Comparison of ENCODE assay signal across 1 cellular context in the genomic region with DNA sequence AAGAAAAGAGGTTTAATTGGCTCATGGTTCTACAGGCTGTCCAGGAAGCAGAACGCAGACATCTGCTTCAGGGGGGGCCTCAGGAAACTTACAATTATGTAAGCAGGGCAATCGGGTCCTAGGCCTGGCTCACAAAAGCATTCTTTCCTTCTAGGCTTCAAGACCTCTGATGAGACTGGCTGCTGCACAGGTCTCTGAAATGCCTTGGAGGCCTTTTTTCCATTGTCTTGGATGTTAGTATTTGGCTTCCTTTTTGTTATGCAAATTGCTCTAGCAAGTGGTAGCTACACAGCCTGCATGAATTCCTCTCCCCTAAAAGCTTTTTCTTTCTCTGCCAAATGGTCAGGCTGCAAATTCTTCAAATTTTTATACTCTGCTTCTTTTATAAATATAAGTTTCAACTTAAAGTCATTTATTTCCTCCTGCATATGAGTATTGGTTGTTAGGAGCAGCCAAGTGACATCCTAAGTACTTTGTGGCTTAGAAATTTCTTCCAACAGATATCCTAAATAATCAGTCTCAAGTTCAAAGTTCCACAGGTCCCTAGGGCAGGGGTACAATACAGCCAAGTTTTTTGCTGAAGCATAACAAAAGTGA.
TF ChIP-seq lines count a peak whose summit lies in the region.

No MANE protein-coding gene starts in this region.

TF ChIP-seq in H1, 55 proteins besides CTCF, POLR2A, EP300 and RAD21:
- TF ChIP-seq ASH2L (IDR thresholded peaks at IDR 0.05; ENCODE audit: low read length) (no peak), SRF (IDR thresholded peaks at IDR 0.05; ENCODE audit: low read depth, low read length) (no peak), CHD7 (IDR thresholded peaks at IDR 0.05; ENCODE audit: insufficient replicate concordance, low read length) (peak; percentile 96), KDM4A (IDR thresholded peaks at IDR 0.05; ENCODE audit: low read depth, low read length, severe bottlenecking) (no peak), CEBPB (IDR thresholded peaks at IDR 0.05; ENCODE audit: low read depth, low read length) (no peak), CBX5 (IDR thresholded peaks at IDR 0.05; ENCODE audit: low read depth, low read length) (no peak), SAP30 (IDR thresholded peaks at IDR 0.05; ENCODE audit: insufficient read depth, insufficient replicate concordance, low read length) (no peak), TEAD4 (IDR thresholded peaks at IDR 0.05; ENCODE audit: low read depth, low read length) (peak; percentile 78), SP1 (IDR thresholded peaks at IDR 0.05; ENCODE audit: low read depth, low read length) (peak; percentile 81; the same call in 1 of the 2 replicates), GABPA (IDR thresholded peaks at IDR 0.05; ENCODE audit: borderline replicate concordance, insufficient read depth, low read length) (no peak), TAF1 (IDR thresholded peaks at IDR 0.05; ENCODE audit: low read depth, low read length) (no peak), BACH1 (IDR thresholded peaks at IDR 0.05; ENCODE audit: low read length) (no peak), POLR2AphosphoS5 (IDR thresholded peaks at IDR 0.05; ENCODE audit: low read depth, low read length) (no peak), CTBP2 (IDR thresholded peaks at IDR 0.05; ENCODE audit: borderline replicate concordance, insufficient read depth, insufficient read length, low read length) (peak; percentile 66), RNF2 (IDR thresholded peaks at IDR 0.05; ENCODE audit: borderline replicate concordance, low read depth, low read length, missing control alignments, poor library complexity, severe bottlenecking) (no peak), POU5F1 (IDR thresholded peaks at IDR 0.05; ENCODE audit: low read depth, low read length) (peak; percentile 100), TCF12 (IDR thresholded peaks at IDR 0.05; ENCODE audit: low read depth, low read length) (0 out of 2 replicates have a peak, but pooled peaks have one; percentile 54), RFX5 (IDR thresholded peaks at IDR 0.05; ENCODE audit: borderline replicate concordance, low read depth, low read length) (no peak), YY1 (IDR thresholded peaks at IDR 0.05; ENCODE audit: low read depth, low read length) (0 out of 2 replicates have a peak, but pooled peaks have one; percentile 39), EGR1 (IDR thresholded peaks at IDR 0.05; ENCODE audit: borderline replicate concordance, low read depth, low read length) (0 out of 2 replicates have a peak, but pooled peaks have one; percentile 28), JUND (IDR thresholded peaks at IDR 0.05; ENCODE audit: low read length) (no peak), BRCA1 (IDR thresholded peaks at IDR 0.05; ENCODE audit: low read depth, low read length) (no peak), FOSL1 (IDR thresholded peaks at IDR 0.05; ENCODE audit: insufficient read depth, low read depth, low read length) (no peak), SIX5 (IDR thresholded peaks at IDR 0.05; ENCODE audit: low read depth, low read length) (no peak), USF2 (IDR thresholded peaks at IDR 0.05; ENCODE audit: low read length) (no peak), CBX8 (IDR thresholded peaks at IDR 0.05; ENCODE audit: borderline replicate concordance, low read depth, low read length) (no peak), SP4 (IDR thresholded peaks at IDR 0.05; ENCODE audit: low read length) (no peak), CHD2 (IDR thresholded peaks at IDR 0.05; ENCODE audit: low read length) (no peak), PHF8 (conservative IDR thresholded peaks at IDR 0.05; ENCODE audit: low read depth, low read length) (no peak), CREB1 (IDR thresholded peaks at IDR 0.05) (no peak), SIN3A (conservative IDR thresholded peaks at IDR 0.05 in 1 of 2, IDR thresholded peaks at IDR 0.05 in 1 of 2; ENCODE audit: low read depth in 1 of 2, low read length in 2 of 2) (no peak), KDM5A (IDR thresholded peaks at IDR 0.05; ENCODE audit: low read length) (no peak), HDAC6 (IDR thresholded peaks at IDR 0.05; ENCODE audit: low read depth, low read length) (no peak), GTF2F1 (IDR thresholded peaks at IDR 0.05; ENCODE audit: borderline replicate concordance, low read depth, low read length) (no peak), SIRT6 (IDR thresholded peaks at IDR 0.05; ENCODE audit: low read length) (no peak), BCL11A (IDR thresholded peaks at IDR 0.05; ENCODE audit: low read depth in 2 of 2, low read length in 2 of 2) (peak; percentile 78 to 85), RXRA (IDR thresholded peaks at IDR 0.05; ENCODE audit: insufficient read depth, low read depth, low read length) (no peak), SUZ12 (IDR thresholded peaks at IDR 0.05; ENCODE audit: low read length) (no peak), NRF1 (IDR thresholded peaks at IDR 0.05; ENCODE audit: low read depth, low read length) (no peak), HDAC2 (IDR thresholded peaks at IDR 0.05; ENCODE audit: borderline replicate concordance in 1 of 2, low read depth in 2 of 2, low read length in 2 of 2) (peak; percentile 69 to 75; a peak in 1 of 4 replicates), MAX (IDR thresholded peaks at IDR 0.05) (no peak), JUN (IDR thresholded peaks at IDR 0.05; ENCODE audit: low read depth, low read length) (no peak), EZH2 (IDR thresholded peaks at IDR 0.05; ENCODE audit: low read depth, low read length, severe bottlenecking) (no peak), CHD1 (IDR thresholded peaks at IDR 0.05; ENCODE audit: low read depth, low read length) (no peak), ZNF274 (IDR thresholded peaks at IDR 0.05; ENCODE audit: borderline replicate concordance, extremely low read depth, low read length) (no peak), NANOG (IDR thresholded peaks at IDR 0.05; ENCODE audit: insufficient read depth, low read depth, low read length, poor library complexity, severe bottlenecking) (peak; percentile 86), TAF7 (optimal IDR thresholded peaks at IDR 0.05; ENCODE audit: borderline replicate concordance, low read depth, low read length) (no peak), E2F6 (IDR thresholded peaks at IDR 0.05) (no peak), TBP (IDR thresholded peaks at IDR 0.05; ENCODE audit: low read depth, low read length) (no peak), SP2 (IDR thresholded peaks at IDR 0.05; ENCODE audit: low read length) (no peak)
- TF ChIP-seq, protein P1, sequence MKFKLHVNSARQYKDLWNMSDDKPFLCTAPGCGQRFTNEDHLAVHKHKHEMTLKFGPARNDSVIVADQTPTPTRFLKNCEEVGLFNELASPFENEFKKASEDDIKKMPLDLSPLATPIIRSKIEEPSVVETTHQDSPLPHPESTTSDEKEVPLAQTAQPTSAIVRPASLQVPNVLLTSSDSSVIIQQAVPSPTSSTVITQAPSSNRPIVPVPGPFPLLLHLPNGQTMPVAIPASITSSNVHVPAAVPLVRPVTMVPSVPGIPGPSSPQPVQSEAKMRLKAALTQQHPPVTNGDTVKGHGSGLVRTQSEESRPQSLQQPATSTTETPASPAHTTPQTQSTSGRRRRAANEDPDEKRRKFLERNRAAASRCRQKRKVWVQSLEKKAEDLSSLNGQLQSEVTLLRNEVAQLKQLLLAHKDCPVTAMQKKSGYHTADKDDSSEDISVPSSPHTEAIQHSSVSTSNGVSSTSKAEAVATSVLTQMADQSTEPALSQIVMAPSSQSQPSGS (IDR thresholded peaks at IDR 0.05; ENCODE audit: low read length): no peak
- TF ChIP-seq, protein P2, sequence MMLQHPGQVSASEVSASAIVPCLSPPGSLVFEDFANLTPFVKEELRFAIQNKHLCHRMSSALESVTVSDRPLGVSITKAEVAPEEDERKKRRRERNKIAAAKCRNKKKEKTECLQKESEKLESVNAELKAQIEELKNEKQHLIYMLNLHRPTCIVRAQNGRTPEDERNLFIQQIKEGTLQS (IDR thresholded peaks at IDR 0.05; ENCODE audit: insufficient read depth, low read depth, low read length): no peak
